ENCODE assay signal across 20 cellular contexts in genomic region chr5:56631719-56632118, GRCh38.
"Had no signal": no experiment of that assay in that cellular context is flagged by ENCODE, and none has a peak within 500 bp of the region (broad histone marks: within the 10 kb centered on the region; RNA-seq: fewer than 3 reads in every experiment).

No MANE protein-coding gene starts in this region.

- H3K36me3 ChIP-seq: adrenal gland, left ventricle myocardium inferior, neutrophil, thyroid gland had no signal

- H3K36me3 Mint-ChIP-seq: natural killer cell had no signal

- H3K4me3 ChIP-seq: adrenal gland, coronary artery, left ventricle myocardium inferior, thyroid gland had no signal

- H3K4me3 Mint-ChIP-seq: activated CD4-positive, alpha-beta memory T cell treated with anti-CD3 and anti-CD28 coated beads, Interleukin-2, amount 10 ng/mL, durations not matched to agents 7 days and 5 days; activated CD4-positive, alpha-beta T cell treated with anti-CD3 and anti-CD28 coated beads for 36 hours; activated naive CD4-positive, alpha-beta T cell treated with anti-CD3 and anti-CD28 coated beads, Interleukin-2, amount 50 U/mL, for 24 hours; activated T-cell treated with anti-CD3 and anti-CD28 coated beads, Interleukin-2, amount 50 U/mL, for 4 hours; memory B cell; natural killer cell; stimulated activated naive B cell treated with anti-CD40 and anti-IgM and Interleukin-4, amounts not matched to agents 10 μg/mL and 1 μg/mL and 100 μg/mL, for 72 hours had no signal

- H3K79me2 ChIP-seq: parathyroid adenoma had no signal

- DNase-seq: activated CD4-positive, alpha-beta memory T cell treated with anti-CD3 and anti-CD28 coated beads, Interleukin-2, amount 10 ng/mL, durations not matched to agents 7 days and 5 days; activated CD4-positive, alpha-beta T cell treated with anti-CD3 and anti-CD28 coated beads for 36 hours; activated effector memory CD4-positive, alpha-beta T cell treated with anti-CD3 and anti-CD28 coated beads, Interleukin-2, amount 50 U/mL, for 16 hours; activated T-cell treated with anti-CD3 and anti-CD28 coated beads, Interleukin-2, amount 50 U/mL, for 4 hours; adrenal gland; caudate nucleus; effector CD4-positive, alpha-beta T cell; foreskin fibroblast; hippocampal formation; kidney; left ventricle myocardium inferior; natural killer cell; stimulated activated naive B cell treated with anti-CD40 and anti-IgM and Interleukin-4, amounts not matched to agents 10 μg/mL and 1 μg/mL and 100 μg/mL, for 72 hours; thyroid gland had no signal

- H3K9ac ChIP-seq: parathyroid adenoma had no signal

- H2AFZ ChIP-seq: parathyroid adenoma had no signal

- H3K9me3 ChIP-seq: adrenal gland, neutrophil, thyroid gland had no signal

- FAIRE-seq: kidney, urothelium cell line had no signal

- H3K4me1 ChIP-seq: adrenal gland, left ventricle myocardium inferior, parathyroid adenoma had no signal

- H3K27ac ChIP-seq: adrenal gland, coronary artery, left ventricle myocardium inferior, neutrophil, parathyroid adenoma, thyroid gland had no signal

- H3K4me1 Mint-ChIP-seq: activated CD4-positive, alpha-beta memory T cell treated with anti-CD3 and anti-CD28 coated beads, Interleukin-2, amount 10 ng/mL, durations not matched to agents 7 days and 5 days; natural killer cell had no signal

- H3K27me3 Mint-ChIP-seq: activated CD4-positive, alpha-beta T cell treated with anti-CD3 and anti-CD28 coated beads for 36 hours; activated naive CD4-positive, alpha-beta T cell treated with anti-CD3 and anti-CD28 coated beads, Interleukin-2, amount 50 U/mL, for 24 hours; memory B cell; stimulated activated naive B cell treated with anti-CD40 and anti-IgM and Interleukin-4, amounts not matched to agents 10 μg/mL and 1 μg/mL and 100 μg/mL, for 72 hours had no signal

- H3K27ac Mint-ChIP-seq: activated CD4-positive, alpha-beta memory T cell treated with anti-CD3 and anti-CD28 coated beads, Interleukin-2, amount 10 ng/mL, durations not matched to agents 7 days and 5 days; activated CD4-positive, alpha-beta T cell treated with anti-CD3 and anti-CD28 coated beads for 36 hours; activated naive CD4-positive, alpha-beta T cell treated with anti-CD3 and anti-CD28 coated beads, Interleukin-2, amount 50 U/mL, for 24 hours; memory B cell; natural killer cell; stimulated activated naive B cell treated with anti-CD40 and anti-IgM and Interleukin-4, amounts not matched to agents 10 μg/mL and 1 μg/mL and 100 μg/mL, for 72 hours had no signal

- ATAC-seq: activated CD4-positive, alpha-beta T cell treated with anti-CD3 and anti-CD28 coated beads for 36 hours; activated T-cell treated with anti-CD3 and anti-CD28 coated beads, Interleukin-2, amount 50 U/mL, for 4 hours; natural killer cell; stimulated activated naive B cell treated with anti-CD40 and anti-IgM and Interleukin-4, amounts not matched to agents 10 μg/mL and 1 μg/mL and 100 μg/mL, for 72 hours had no signal

- H3K27me3 ChIP-seq: adrenal gland, neutrophil, thyroid gland had no signal
